Comparison of ENCODE assay signal across 1 cellular context in genomic region chr1:28392027-28392652, GRCh38.
TF ChIP-seq lines count a peak whose summit lies in the region.

No MANE protein-coding gene starts in this region.

TF ChIP-seq in K562, 482 proteins besides CTCF, POLR2A, EP300 and RAD21 (continued from another document and continues in another):
- TF ChIP-seq CHAMP1 (IDR thresholded peaks at IDR 0.05), result 0 out of 2 replicates have a peak, but pooled peaks have one; percentile 48
- TF ChIP-seq PCBP2 (IDR thresholded peaks at IDR 0.05; ENCODE audit: low read depth, low read length, poor library complexity, severe bottlenecking), result no peak
- TF ChIP-seq ARNT (IDR thresholded peaks at IDR 0.05), result peak in 1 of 2 experiments; percentile 49; a peak in 1 of 4 replicates
- no peak for TF ChIP-seq ZNF311 (CRISPR knock-in tag; IDR thresholded peaks at IDR 0.05)
- no peak for TF ChIP-seq ZNF12 (CRISPR knock-in tag; IDR thresholded peaks at IDR 0.05)
- peak; percentile 60 for TF ChIP-seq SOX6 (IDR thresholded peaks at IDR 0.05)
- TF ChIP-seq GABPA (tag; conservative IDR thresholded peaks at IDR 0.05; ENCODE audit: low read depth), result no peak; the same call in 1 of the 2 replicates
- no peak for TF ChIP-seq SMARCB1 (IDR thresholded peaks at IDR 0.05; ENCODE audit: insufficient read length, low read depth)
- TF ChIP-seq RBBP5 (IDR thresholded peaks at IDR 0.05; ENCODE audit: borderline replicate concordance, insufficient read depth, low read length, poor library complexity, severe bottlenecking), result no peak
- TF ChIP-seq CEBPG (CRISPR knock-in tag; IDR thresholded peaks at IDR 0.05), result peak; percentile 84
- TF ChIP-seq CEBPG (tag; conservative IDR thresholded peaks at IDR 0.05 in 1 of 2, IDR thresholded peaks at IDR 0.05 in 1 of 2), result peak; percentile 95
- TF ChIP-seq ZNF518B (CRISPR knock-in tag; IDR thresholded peaks at IDR 0.05), result no peak
- peak; percentile 72; the same call in 1 of the 2 replicates for TF ChIP-seq SMARCE1 (IDR thresholded peaks at IDR 0.05)
- 0 out of 2 replicates have a peak, but pooled peaks have one; percentile 17 for TF ChIP-seq EHMT2 (IDR thresholded peaks at IDR 0.05)
- TF ChIP-seq ZFP1 (CRISPR knock-in tag; IDR thresholded peaks at IDR 0.05), result no peak
- TF ChIP-seq DPF2 (IDR thresholded peaks at IDR 0.05), result peak; percentile 83
- TF ChIP-seq GATAD2A (IDR thresholded peaks at IDR 0.05), result 0 out of 2 replicates have a peak, but pooled peaks have one; percentile 52
- no peak for TF ChIP-seq RBM39 (optimal IDR thresholded peaks at IDR 0.05; ENCODE audit: low read depth, low read length)
- TF ChIP-seq HDAC6 (IDR thresholded peaks at IDR 0.05; ENCODE audit: low read depth, low read length), result no peak
- no peak for TF ChIP-seq TAF7 (tag; IDR thresholded peaks at IDR 0.05)
- peak; percentile 53 for TF ChIP-seq NFE2 (IDR thresholded peaks at IDR 0.05; ENCODE audit: low read depth)
- no peak for TF ChIP-seq BCLAF1 (IDR thresholded peaks at IDR 0.05; ENCODE audit: borderline replicate concordance in 1 of 2, control insufficient read depth in 1 of 2, low read depth in 2 of 2, low read length in 1 of 2)
- no peak for TF ChIP-seq RFX5 (IDR thresholded peaks at IDR 0.05; ENCODE audit: low read depth, low read length)
- no peak for TF ChIP-seq ZNF133 (CRISPR knock-in tag; IDR thresholded peaks at IDR 0.05)
- TF ChIP-seq MTA3 (IDR thresholded peaks at IDR 0.05; ENCODE audit: borderline replicate concordance), result peak; percentile 31; the same call in 1 of the 2 replicates
- TF ChIP-seq BRD4 (IDR thresholded peaks at IDR 0.05), result no peak
- peak; percentile 35; the same call in 1 of the 2 replicates for TF ChIP-seq ZNF24 (IDR thresholded peaks at IDR 0.05)
- no peak for TF ChIP-seq RBM15 (IDR thresholded peaks at IDR 0.05; ENCODE audit: insufficient read depth, low read length)
- 0 out of 4 replicates have a peak, but pooled peaks of 1 of the 2 experiments have one; percentile 17 for TF ChIP-seq HDAC1 (IDR thresholded peaks at IDR 0.05)
- TF ChIP-seq ZNF3 (CRISPR knock-in tag; IDR thresholded peaks at IDR 0.05), result no peak
- no peak for TF ChIP-seq CAMTA2 (CRISPR knock-in tag; conservative IDR thresholded peaks at IDR 0.05)
- no peak for TF ChIP-seq SRSF1 (IDR thresholded peaks at IDR 0.05; ENCODE audit: low read depth, low read length)
- TF ChIP-seq PBX2 (CRISPR knock-in tag; IDR thresholded peaks at IDR 0.05; ENCODE audit: low read depth), result no peak; the same call in 1 of the 2 replicates
- TF ChIP-seq PBX2 (tag; conservative IDR thresholded peaks at IDR 0.05; ENCODE audit: low read depth), result peak; percentile 95
- peak; percentile 62 for TF ChIP-seq ATF4 (CRISPR knock-in tag; IDR thresholded peaks at IDR 0.05)
- TF ChIP-seq C11orf30 (IDR thresholded peaks at IDR 0.05; ENCODE audit: low read depth), result peak; percentile 51; the same call in 1 of the 2 replicates
- no peak for TF ChIP-seq ZNF780A (CRISPR knock-in tag; IDR thresholded peaks at IDR 0.05)
- TF ChIP-seq ZNF699 (CRISPR knock-in tag; IDR thresholded peaks at IDR 0.05; ENCODE audit: insufficient replicate concordance), result no peak
- no peak for TF ChIP-seq PTRF (tag; IDR thresholded peaks at IDR 0.05)
- no peak for TF ChIP-seq SREBF1 (IDR thresholded peaks at IDR 0.05; ENCODE audit: borderline replicate concordance, low read depth, low read length)
- TF ChIP-seq RBM25 (IDR thresholded peaks at IDR 0.05; ENCODE audit: low read depth, low read length, severe bottlenecking), result peak; percentile 11
- TF ChIP-seq FOXK2 (conservative IDR thresholded peaks at IDR 0.05 in 1 of 2, IDR thresholded peaks at IDR 0.05 in 1 of 2; ENCODE audit: low read depth in 2 of 2), result peak; percentile 16 to 39; a peak in 1 of 4 replicates
- peak; percentile 67 for TF ChIP-seq HMBOX1 (IDR thresholded peaks at IDR 0.05)
- TF ChIP-seq GTF3C2 (IDR thresholded peaks at IDR 0.05; ENCODE audit: borderline replicate concordance, extremely low read depth, insufficient read length), result no peak
- TF ChIP-seq POLR2B (IDR thresholded peaks at IDR 0.05; ENCODE audit: low read depth, partially characterized antibody), result no peak
- no peak for TF ChIP-seq UBTF (IDR thresholded peaks at IDR 0.05; ENCODE audit: borderline replicate concordance in 1 of 2, low read depth in 2 of 2, low read length in 2 of 2)
- no peak for TF ChIP-seq NR2C2 (CRISPR knock-in tag; IDR thresholded peaks at IDR 0.05)
- TF ChIP-seq NR2C2 (tag; IDR thresholded peaks at IDR 0.05), result no peak; the same call in 1 of the 2 replicates
- peak; percentile 80 for TF ChIP-seq EP400 (IDR thresholded peaks at IDR 0.05)
